8 cellular contexts compared by ENCODE assay signal in genomic region chr19:2207991-2208860, GRCh38. TPM values are rescaled to one million over a fixed set of nuclear protein-coding genes. Genes with fewer than 3 reads are reported as not detected.
DNase-seq lines count a peak whose midpoint lies in the region; ATAC-seq and TF ChIP-seq lines count a peak whose summit lies in the region.

No MANE protein-coding gene starts in this region.

- TF ChIP-seq CTCF in nephron progenitor cell (IDR thresholded peaks at IDR 0.05) = no peak

- H3K4me3 ChIP-seq in Jurkat, Clone E6-1 (ENCODE audit: low read length) = no peak overlapping the region

- H3K27ac Mint-ChIP-seq in effector memory CD8-positive, alpha-beta T cell = peak overlapping the region in 1 of 2 donors; percentile 22
- no peak overlapping the region for H3K27ac Mint-ChIP-seq in nephron progenitor cell

- H3K27me3 Mint-ChIP-seq in effector memory CD8-positive, alpha-beta T cell = no peaks in the 10 kb centered on the region
- H3K27me3 Mint-ChIP-seq in nephron progenitor cell (ENCODE audit: low read depth, poor library complexity) = no peaks in the 10 kb centered on the region

- no peaks in the 10 kb centered on the region for H3K9me3 Mint-ChIP-seq in effector memory CD8-positive, alpha-beta T cell
- no peaks in the 10 kb centered on the region for H3K9me3 Mint-ChIP-seq in nephron progenitor cell

- no peak overlapping the region for H3K4me3 Mint-ChIP-seq in effector memory CD8-positive, alpha-beta T cell
- no peak overlapping the region for H3K4me3 Mint-ChIP-seq in nephron progenitor cell

- DNase-seq in CD1c-positive myeloid dendritic cell (ENCODE audit: extremely low spot score) (peak; percentile 12), nephron progenitor cell (peak; percentile 68), cerebellar cortex (ENCODE audit: low spot score) (no peak), activated gamma-delta T cell (lab: John Stamatoyannopoulos, UW) (no peak), ureter (ENCODE audit: low spot score) (no peak)
- peak; percentile 22 for DNase-seq in Jurkat, Clone E6-1 (ENCODE audit: low read depth, low spot score)
- DNase-seq in effector memory CD8-positive, alpha-beta T cell = peak in 1 of 3 experiments; percentile 29

- peaks cover 15% of the 10 kb centered on the region for H3K36me3 Mint-ChIP-seq in effector memory CD8-positive, alpha-beta T cell (ENCODE audit: insufficient read depth)
- peaks cover 42% of the 10 kb centered on the region for H3K36me3 Mint-ChIP-seq in nephron progenitor cell (ENCODE audit: low read depth)

- peaks cover 0 to 4% of the 10 kb centered on the region in 2 donors for H3K4me1 Mint-ChIP-seq in effector memory CD8-positive, alpha-beta T cell (ENCODE audit: low read depth in 2 of 2)
- H3K4me1 Mint-ChIP-seq in nephron progenitor cell = peaks cover 29% of the 10 kb centered on the region

- ATAC-seq in effector memory CD8-positive, alpha-beta T cell (replicated peaks) = peak; percentile 44
- ATAC-seq in HG03095 (IDR thresholded peaks at IDR 0.05; ENCODE audit: unreplicated experiment) = no peak

RNA-seq across cellular contexts. Expression of gene PLEKHJ1, which starts 27.9 kb away (rescaled TPM):
- polyA plus RNA-seq in Jurkat, Clone E6-1 (2012; ENCODE audit: insufficient read depth, insufficient read length) = 91.2 TPM
- 52.0 TPM for total RNA-seq in ureter

RNA-seq across cellular contexts. Expression of gene SF3A2, which starts 28.4 kb away (rescaled TPM):
- 178 TPM for polyA plus RNA-seq in Jurkat, Clone E6-1 (2012; ENCODE audit: insufficient read depth, insufficient read length)
- total RNA-seq in ureter = 65.8 TPM

RNA-seq across cellular contexts. Expression of gene AMH, which starts 40.9 kb away (rescaled TPM):
- 17.0 TPM for polyA plus RNA-seq in Jurkat, Clone E6-1 (2012; ENCODE audit: insufficient read depth, insufficient read length)
- 1.3 TPM for total RNA-seq in ureter

RNA-seq across cellular contexts. Expression of gene DOT1L, which starts 44.5 kb away (rescaled TPM):
- 35.7 TPM for polyA plus RNA-seq in Jurkat, Clone E6-1 (2012; ENCODE audit: insufficient read depth, insufficient read length)
- 41.9 TPM for total RNA-seq in ureter

RNA-seq across cellular contexts. Expression of gene JSRP1, which starts 48.0 kb away (rescaled TPM):
- not detected for polyA plus RNA-seq in Jurkat, Clone E6-1 (2012; ENCODE audit: insufficient read depth, insufficient read length)
- total RNA-seq in ureter = 0.49 TPM

Comparison
In these comparisons a context has a peak if more than half of its experiments do, and no peak if none do; other contexts are left out.
1. DNase-seq: peak in CD1c-positive myeloid dendritic cell (single experiment), Jurkat, Clone E6-1 (single experiment) and nephron progenitor cell (single experiment); none in cerebellar cortex (single experiment), activated gamma-delta T cell (single experiment) and ureter (single experiment).